27 cellular contexts compared by ENCODE assay signal in genomic region chr15:97791824-97792792, GRCh38.
DNase-seq lines count a peak whose midpoint lies in the region; FAIRE-seq and TF ChIP-seq lines count a peak whose summit lies in the region.
"Had no signal": no experiment of that assay in that cellular context is flagged by ENCODE, and none has a peak within 500 bp of the region (broad histone marks: within the 10 kb centered on the region; RNA-seq: fewer than 3 reads in every experiment).

No MANE protein-coding gene starts in this region.

- H4K8ac ChIP-seq in H9 (replicated peaks; ENCODE audit: insufficient read length, low read depth, low read length), result no peak overlapping the region

- no peak overlapping the region for H3K4ac ChIP-seq in H9 (ENCODE audit: low read depth, low read length)

- no peaks in the 10 kb centered on the region for H3K9me1 ChIP-seq in keratinocyte (ENCODE audit: control insufficient read depth, extremely low read depth, insufficient read depth, low read length)

- H2BK15ac ChIP-seq in H9 (ENCODE audit: low read depth, low read length), result no peak overlapping the region

- no peaks in the 10 kb centered on the region for H3K4me1 ChIP-seq in H9 (ENCODE audit: insufficient read depth, low read length)
- H3K4me1 ChIP-seq in keratinocyte (ENCODE audit: control insufficient read depth, extremely low read depth, insufficient read depth, low read length), result peaks cover 12% of the 10 kb centered on the region
- peaks cover 19% of the 10 kb centered on the region for H3K4me1 ChIP-seq in stomach smooth muscle (ENCODE audit: control insufficient read depth, insufficient read depth, low read length)
- H3K4me1 ChIP-seq in testis, result no peaks in the 10 kb centered on the region
- H3K4me1 ChIP-seq: heart left ventricle, left lung, spleen, upper lobe of left lung had no signal

- no peaks in the 10 kb centered on the region for H3K27me3 ChIP-seq in H9 (ENCODE audit: insufficient read depth, low read length)
- no peaks in the 10 kb centered on the region for H3K27me3 ChIP-seq in keratinocyte (ENCODE audit: control insufficient read depth, extremely low read depth, insufficient read depth, low read length)
- no peaks in the 10 kb centered on the region for H3K27me3 ChIP-seq in stomach smooth muscle (ENCODE audit: control insufficient read depth in 1 of 2, insufficient read depth in 2 of 2, low read length in 2 of 2)
- no peaks in the 10 kb centered on the region for H3K27me3 ChIP-seq in testis
- H3K27me3 ChIP-seq: heart left ventricle, left lung, ovary, spleen, upper lobe of left lung had no signal

- TF ChIP-seq POLR2A in testis (IDR thresholded peaks at IDR 0.05), result no peak

- peak; percentile 79 for FAIRE-seq in keratinocyte (lab: Jason Lieb, UNC)

- no peaks in the 10 kb centered on the region for H3K79me1 ChIP-seq in H9 (ENCODE audit: insufficient read depth, low read depth, low read length, poor library complexity, severe bottlenecking)

- H2BK20ac ChIP-seq in H9 (ENCODE audit: low read depth, low read length, poor library complexity, severe bottlenecking), result no peak overlapping the region

- peaks cover 6 to 7% of the 10 kb centered on the region in 2 experiments for H3K4me1 Mint-ChIP-seq in H9
- H3K4me1 Mint-ChIP-seq: natural killer cell had no signal

- no peak overlapping the region for H3K56ac ChIP-seq in H9 (ENCODE audit: insufficient read length, low read depth, low read length)

- no peak overlapping the region for H4K91ac ChIP-seq in H9 (ENCODE audit: insufficient read length, low read depth, low read length)

- peak overlapping the region; percentile 54 for H2AFZ ChIP-seq in H9 (ENCODE audit: low read length)
- peak overlapping the region; percentile 67 for H2AFZ ChIP-seq in keratinocyte (ENCODE audit: control insufficient read depth, low read length)
- H2AFZ ChIP-seq: GM23248 had no signal

- H3K14ac ChIP-seq in H9 (ENCODE audit: insufficient read depth, low read length), result no peak overlapping the region

- WGBS in H9 (ENCODE audit: extremely low coverage, insufficient read length, low lambda C conversion rate), result no CpG with 5 or more reads among the region's 17 CpGs
- 48 to 56% methylated on average over 17 of the region's 17 CpGs for WGBS in testis, 2 donors

- H3K4me3 ChIP-seq in keratinocyte (ENCODE audit: control insufficient read depth in 2 of 3, extremely low read depth in 1 of 3, insufficient read depth in 2 of 3, low read depth in 1 of 3, low read length in 3 of 3) (peak overlapping the region in 1 of 3 experiments; percentile 37), stomach smooth muscle (ENCODE audit: low read length in 2 of 2) (peak overlapping the region; percentile 51 to 60), testis (no peak overlapping the region)
- H3K4me3 ChIP-seq: GM23248, heart left ventricle, left lung, ovary, spleen, upper lobe of left lung had no signal

- H3K27ac Mint-ChIP-seq in H9, result peak overlapping the region in 2 of 3 experiments; percentile 41 to 72; a peak in 3 of 7 replicates
- H3K27ac Mint-ChIP-seq: activated T-cell treated with anti-CD3 and anti-CD28 coated beads, Interleukin-2, amount 50 U/mL, for 72 hours; natural killer cell had no signal

- H3K27me3 Mint-ChIP-seq in H9 (ENCODE audit: low read depth), result no peaks in the 10 kb centered on the region; the same call in none of the 2 replicates
- H3K27me3 Mint-ChIP-seq: brain had no signal

- H3K23ac ChIP-seq in H9 (ENCODE audit: insufficient read length, low read depth, low read length), result no peak overlapping the region

- no peak overlapping the region for H3K18ac ChIP-seq in H9 (ENCODE audit: insufficient read length, low read depth, low read length)

- no peak overlapping the region for H3T11ph ChIP-seq in H9 (ENCODE audit: low read length)

- H3K36me3 ChIP-seq in keratinocyte (ENCODE audit: control insufficient read depth in 2 of 2, extremely low read depth in 1 of 2, insufficient read depth in 2 of 2, low read length in 2 of 2) (no peaks in the 10 kb centered on the region), stomach smooth muscle (ENCODE audit: control insufficient read depth in 2 of 2, insufficient read depth in 2 of 2, low read length in 2 of 2) (no peaks in the 10 kb centered on the region), testis (ENCODE audit: low read depth, missing control alignments) (no peaks in the 10 kb centered on the region)
- H3K36me3 ChIP-seq: heart left ventricle, left lung, ovary, spleen, upper lobe of left lung, WERI-Rb-1 had no signal

- DNase-seq in H9, result peak; percentile 47
- DNase-seq in cerebellar cortex (ENCODE audit: low spot score), result peak; percentile 1
- DNase-seq in keratinocyte (ENCODE audit: low read depth, low spot score), result no peak
- no peak for DNase-seq in testis
- no peak for DNase-seq in hepatic stellate cell (ENCODE audit: low spot score)
- DNase-seq in superior temporal gyrus (ENCODE audit: extremely low spot score), result no peak
- DNase-seq: activated CD4-positive, alpha-beta T cell treated with anti-CD3 and anti-CD28 coated beads, Interleukin-2, amount 50 U/mL, for 1 hour; activated naive CD4-positive, alpha-beta T cell; activated T-cell treated with anti-CD3 and anti-CD28 coated beads, Interleukin-2, amount 50 U/mL, for 72 hours; C1 segment of cervical spinal cord; DND-41; GM23248; heart left ventricle; natural killer cell; NCI-H1048; NCI-H1694 treated with DMSO at 0.1 percent for 48 hours; NCI-H510A; OCI-M1; ovary; retina; spleen; upper lobe of left lung; WERI-Rb-1 had no signal

- H3K36me3 Mint-ChIP-seq in H9 (ENCODE audit: insufficient read depth in 1 of 3, low read depth in 3 of 3), result no peaks in the 10 kb centered on the region
- H3K36me3 Mint-ChIP-seq: brain, natural killer cell had no signal

- H3K27ac ChIP-seq in H9 (ENCODE audit: insufficient read length, low read depth, low read length), result no peak overlapping the region
- no peak overlapping the region for H3K27ac ChIP-seq in keratinocyte (ENCODE audit: control insufficient read depth, insufficient read depth, low read length)
- peak overlapping the region; percentile 73 for H3K27ac ChIP-seq in stomach smooth muscle (ENCODE audit: low read length)
- H3K27ac ChIP-seq in testis, result no peak overlapping the region
- H3K27ac ChIP-seq: epithelial cell of prostate, GM23248, left lung, ovary, spleen, upper lobe of left lung, WERI-Rb-1 had no signal

- H2BK120ac ChIP-seq in H9 (ENCODE audit: low read depth, low read length, poor library complexity, severe bottlenecking), result no peak overlapping the region

- no peak overlapping the region for H4K5ac ChIP-seq in H9 (ENCODE audit: insufficient read length, low read depth, low read length)

- dilution Hi-C loops in keratinocyte (cut with MboI; ENCODE audit: extremely low pct_ligation_motif_present, low sequenced_read_pairs), result no loop called here

- H3K4me2 ChIP-seq in H9 (ENCODE audit: insufficient read depth, insufficient read length, low read length) (no peak overlapping the region), keratinocyte (ENCODE audit: control insufficient read depth, extremely low read depth, insufficient read depth, low read depth, low read length) (peak overlapping the region; percentile 73)

- H3K4me3 Mint-ChIP-seq in H9, result no peak overlapping the region
- H3K4me3 Mint-ChIP-seq: activated T-cell treated with anti-CD3 and anti-CD28 coated beads, Interleukin-2, amount 50 U/mL, for 72 hours; brain; natural killer cell had no signal

- TF ChIP-seq CTCF in H9 (conservative IDR thresholded peaks at IDR 0.05) (no peak; the same call in 1 of the 3 replicates), keratinocyte (optimal IDR thresholded peaks at IDR 0.05 in 1 of 3, IDR thresholded peaks at IDR 0.05 in 1 of 3, conservative IDR thresholded peaks at IDR 0.05 in 1 of 3; ENCODE audit: extremely low read depth in 1 of 3, insufficient read depth in 2 of 3, low read length in 3 of 3) (no peak), testis (IDR thresholded peaks at IDR 0.05) (no peak)

- intact Hi-C loops in testis (cut with DNase I; ENCODE audit: low total_unique reads), result no loop called here

- no peak overlapping the region for H3K9ac ChIP-seq in H9 (ENCODE audit: extremely low read depth, insufficient read length, low read length)
- no peak overlapping the region for H3K9ac ChIP-seq in keratinocyte (ENCODE audit: control insufficient read depth, extremely low read depth, insufficient read depth, low read length)
- H3K9ac ChIP-seq in stomach smooth muscle (ENCODE audit: low read length in 2 of 2), result peak overlapping the region; percentile 13 to 32
- H3K9ac ChIP-seq: GM23248 had no signal

- no peaks in the 10 kb centered on the region for H3K23me2 ChIP-seq in H9 (ENCODE audit: insufficient read length, low read depth, low read length, poor library complexity, severe bottlenecking)

- no peak overlapping the region for H2BK12ac ChIP-seq in H9 (ENCODE audit: insufficient read length, low read depth, low read length)

- no peaks in the 10 kb centered on the region for H3K9me3 ChIP-seq in H9 (ENCODE audit: control insufficient read depth, low read depth, low read length)
- no peaks in the 10 kb centered on the region for H3K9me3 ChIP-seq in keratinocyte (ENCODE audit: control insufficient read depth, low read depth, low read length)
- H3K9me3 ChIP-seq in stomach smooth muscle (ENCODE audit: control insufficient read depth in 2 of 2, low read length in 2 of 2), result no peaks in the 10 kb centered on the region
- no peaks in the 10 kb centered on the region for H3K9me3 ChIP-seq in testis
- H3K9me3 ChIP-seq: heart left ventricle, left lung, ovary, spleen, upper lobe of left lung had no signal

- no peaks in the 10 kb centered on the region for H3K9me3 Mint-ChIP-seq in H9
- H3K9me3 Mint-ChIP-seq: brain, natural killer cell had no signal

- H4K20me1 ChIP-seq in H9 (ENCODE audit: control insufficient read depth, insufficient read depth, insufficient read length) (no peaks in the 10 kb centered on the region), keratinocyte (ENCODE audit: control insufficient read depth, extremely low read depth, insufficient read depth, low read length) (no peaks in the 10 kb centered on the region)

- H2BK5ac ChIP-seq in H9 (ENCODE audit: insufficient read length, low read length), result no peak overlapping the region

- no peaks in the 10 kb centered on the region for H3K79me2 ChIP-seq in H9 (ENCODE audit: insufficient read depth, low read length)
- H3K79me2 ChIP-seq in keratinocyte (ENCODE audit: control insufficient read depth, insufficient read depth, low read length), result no peaks in the 10 kb centered on the region

- no peak overlapping the region for H2AK5ac ChIP-seq in H9 (ENCODE audit: insufficient read length, low read length)

Comparison
In these comparisons a context has a peak if more than half of its experiments do, and no peak if none do; other contexts are left out.
1. DNase-seq: peak in H9 (single experiment) and cerebellar cortex (single experiment); none in keratinocyte (single experiment), testis (single experiment), hepatic stellate cell (single experiment) and superior temporal gyrus (single experiment).
2. H3K9ac ChIP-seq: peak in stomach smooth muscle (2 of 2); none in H9 (single experiment) and keratinocyte (single experiment).
3. H3K4me3 ChIP-seq: peak in stomach smooth muscle (2 of 2); none in testis (0 of 2).